Comparison of ENCODE assay signal across 17 cellular contexts in genomic region chr1:16920951-16921350, GRCh38. TPM values are rescaled to one million over a fixed set of nuclear protein-coding genes. Genes with fewer than 3 reads are reported as not detected.
DNase-seq lines count a peak whose midpoint lies in the region; ATAC-seq, FAIRE-seq and TF ChIP-seq lines count a peak whose summit lies in the region.
"Had no signal": no experiment of that assay in that cellular context is flagged by ENCODE, and none has a peak within 500 bp of the region (broad histone marks: within the 10 kb centered on the region; RNA-seq: fewer than 3 reads in every experiment).

No MANE protein-coding gene starts in this region.

- H3K27me3 ChIP-seq in endodermal cell (ENCODE audit: control insufficient read depth, insufficient read depth, low read length, poor library complexity, severe bottlenecking): no peaks in the 10 kb centered on the region
- no peaks in the 10 kb centered on the region for H3K27me3 ChIP-seq in psoas muscle (ENCODE audit: insufficient read depth in 3 of 3, low read length in 2 of 3)
- H3K27me3 ChIP-seq: colonic mucosa had no signal

- 91 to 94% methylated on average over 10 of the region's 10 CpGs for WGBS in endodermal cell (ENCODE audit: insufficient coverage in 1 of 2, insufficient read length in 1 of 2), 2 experiments
- 75 to 83% (median 76%) methylated on average over 10 of the region's 10 CpGs for WGBS in psoas muscle, 3 donors

- TF ChIP-seq CTCF in RWPE1 (conservative IDR thresholded peaks at IDR 0.05; ENCODE audit: low read depth): no peak
- no peak for TF ChIP-seq CTCF in endodermal cell (conservative IDR thresholded peaks at IDR 0.05)
- TF ChIP-seq CTCF in psoas muscle (IDR thresholded peaks at IDR 0.05): no peak

- DNase-seq in activated CD4-positive, alpha-beta T cell treated with anti-CD3 and anti-CD28 coated beads, Interleukin-2, amount 10 ng/mL, durations not matched to agents 24 days and 14 days: no peak
- DNase-seq in activated CD4-positive, alpha-beta T cell treated with anti-CD3 and anti-CD28 coated beads, Interleukin-2, amount 50 U/mL, for 1 hour: no peak
- DNase-seq in RWPE1 (ENCODE audit: low spot score) (no peak), endodermal cell (no peak), psoas muscle (peak; percentile 6 to 36), GM12892 (ENCODE audit: insufficient read length) (no peak), NCI-H2107 (lab: John Stamatoyannopoulos, UW) (no peak), SIG-M5 (lab: John Stamatoyannopoulos, UW) (no peak)
- DNase-seq: 8988T; colonic mucosa; NCI-H1105 treated with DMSO at 0.1 percent for 48 hours; stimulated activated naive CD4-positive, alpha-beta T cell treated with Interleukin-2 at 50 U/mL for 16 hours; tibial artery had no signal

- intact Hi-C loops in activated CD4-positive, alpha-beta T cell treated with anti-CD3 and anti-CD28 coated beads, Interleukin-2, amount 10 ng/mL, durations not matched to agents 24 days and 14 days (cut with micrococcal nuclease): no loop called here
- intact Hi-C loops in psoas muscle (cut with DNase I): no loop called here

- no peak for TF ChIP-seq POLR2A in GM12892 (IDR thresholded peaks at IDR 0.05; ENCODE audit: low read depth, low read length)

- POLR2A ChIA-PET in RWPE1 (lab: Yijun Ruan, JAX; ENCODE audit: low non-redundant PET): no interaction called here

- H3K27me3 Mint-ChIP-seq in activated CD4-positive, alpha-beta T cell treated with anti-CD3 and anti-CD28 coated beads, Interleukin-2, amount 10 ng/mL, durations not matched to agents 24 days and 14 days: no peaks in the 10 kb centered on the region
- H3K27me3 Mint-ChIP-seq in endodermal cell (ENCODE audit: insufficient read depth): no peaks in the 10 kb centered on the region

- no peak for FAIRE-seq in GM12892 (lab: Jason Lieb, UNC)

- ATAC-seq in psoas muscle: no peak

- no peak overlapping the region for H3K9ac ChIP-seq in endodermal cell (ENCODE audit: extremely low read depth, low read length, poor library complexity, severe bottlenecking)

- H3K9me3 ChIP-seq in endodermal cell (ENCODE audit: control insufficient read depth, low read length) (no peaks in the 10 kb centered on the region), psoas muscle (no peaks in the 10 kb centered on the region)
- H3K9me3 ChIP-seq: colonic mucosa, tibial artery had no signal

- H3K4me3 Mint-ChIP-seq in activated CD4-positive, alpha-beta T cell treated with anti-CD3 and anti-CD28 coated beads, Interleukin-2, amount 10 ng/mL, durations not matched to agents 24 days and 14 days: peak overlapping the region; percentile 74
- H3K4me3 Mint-ChIP-seq in endodermal cell: peak overlapping the region; percentile 64

- peaks cover 16% of the 10 kb centered on the region for H3K4me1 Mint-ChIP-seq in activated CD4-positive, alpha-beta T cell treated with anti-CD3 and anti-CD28 coated beads, Interleukin-2, amount 10 ng/mL, durations not matched to agents 24 days and 14 days
- peaks cover 6% of the 10 kb centered on the region for H3K4me1 Mint-ChIP-seq in endodermal cell

- H3K27ac ChIP-seq in RWPE1 (peak overlapping the region; percentile 97), endodermal cell (ENCODE audit: low read depth, low read length) (no peak overlapping the region), psoas muscle (no peak overlapping the region)
- H3K27ac ChIP-seq: colonic mucosa, tibial artery had no signal

- no peaks in the 10 kb centered on the region for H3K36me3 ChIP-seq in endodermal cell (ENCODE audit: control insufficient read depth, insufficient read depth, low read length)
- no peaks in the 10 kb centered on the region for H3K36me3 ChIP-seq in psoas muscle (ENCODE audit: insufficient read depth in 1 of 2, low read depth in 1 of 2)
- H3K36me3 ChIP-seq: colonic mucosa had no signal

- H3K4me3 ChIP-seq in endodermal cell (ENCODE audit: low read length): no peak overlapping the region
- H3K4me3 ChIP-seq in psoas muscle: no peak overlapping the region
- H3K4me3 ChIP-seq: colonic mucosa, tibial artery had no signal

- H3K4me1 ChIP-seq in endodermal cell (ENCODE audit: control insufficient read depth, insufficient read depth, low read length): peaks cover 3% of the 10 kb centered on the region
- peaks cover 7% of the 10 kb centered on the region for H3K4me1 ChIP-seq in psoas muscle
- H3K4me1 ChIP-seq: colonic mucosa had no signal

- no peaks in the 10 kb centered on the region for H3K9me3 Mint-ChIP-seq in activated CD4-positive, alpha-beta T cell treated with anti-CD3 and anti-CD28 coated beads, Interleukin-2, amount 10 ng/mL, durations not matched to agents 24 days and 14 days
- H3K9me3 Mint-ChIP-seq in endodermal cell: no peaks in the 10 kb centered on the region
- H3K9me3 Mint-ChIP-seq: mesothelial cell of epicardium had no signal

- H3K27ac Mint-ChIP-seq in activated CD4-positive, alpha-beta T cell treated with anti-CD3 and anti-CD28 coated beads, Interleukin-2, amount 10 ng/mL, durations not matched to agents 24 days and 14 days: no peak overlapping the region
- peak overlapping the region; percentile 72 for H3K27ac Mint-ChIP-seq in endodermal cell

- CTCF ChIA-PET in RWPE1 (lab: Yijun Ruan, JAX): no interaction called here

- no peaks in the 10 kb centered on the region for H3K36me3 Mint-ChIP-seq in activated CD4-positive, alpha-beta T cell treated with anti-CD3 and anti-CD28 coated beads, Interleukin-2, amount 10 ng/mL, durations not matched to agents 24 days and 14 days (ENCODE audit: low read depth)
- no peaks in the 10 kb centered on the region for H3K36me3 Mint-ChIP-seq in endodermal cell (ENCODE audit: low read depth)
- H3K36me3 Mint-ChIP-seq: mesothelial cell of epicardium had no signal

RNA-seq across cellular contexts. Expression of gene CROCC, which starts 0.8 kb away (rescaled TPM):
- total RNA-seq in activated CD4-positive, alpha-beta T cell treated with anti-CD3 and anti-CD28 coated beads, Interleukin-2, amount 10 ng/mL, durations not matched to agents 24 days and 14 days: 23.4 and 27.0 TPM in 2 replicates
- total RNA-seq in endodermal cell: 10 to 100 TPM; 58.4 to 61.8 TPM
- 38.9 TPM for polyA plus RNA-seq in endodermal cell (2013, experiment 1 of 2)
- polyA plus RNA-seq in endodermal cell (2013, experiment 2 of 2): 33.9 TPM
- 1 to 10 TPM; 3.1 to 6.4 (median 4.3) TPM for total RNA-seq in psoas muscle
- polyA plus RNA-seq in psoas muscle: 1 to 10 TPM; 3.6 to 6.5 (median 4.8) TPM
- 3.1 TPM for polyA plus RNA-seq in GM12892 (2012; ENCODE audit: missing spikeins)

RNA-seq across cellular contexts. Expression of gene RNU1-2, which starts 25.2 kb away (rescaled TPM):
- 1,962 and 2,189 TPM in 2 replicates for total RNA-seq in activated CD4-positive, alpha-beta T cell treated with anti-CD3 and anti-CD28 coated beads, Interleukin-2, amount 10 ng/mL, durations not matched to agents 24 days and 14 days
- 1,000 to 10,000 TPM; 2,483 to 3,611 TPM for total RNA-seq in endodermal cell
- 11,872 TPM for polyA plus RNA-seq in endodermal cell (2013, experiment 1 of 2)
- 14,577 TPM for polyA plus RNA-seq in endodermal cell (2013, experiment 2 of 2)
- 1,000 to 10,000 TPM; 1,264 to 5,208 (median 3,151) TPM for total RNA-seq in psoas muscle
- polyA plus RNA-seq in psoas muscle: not detected
- polyA plus RNA-seq in GM12892 (2012; ENCODE audit: missing spikeins): 139 TPM
- total RNA-seq: fibroblast of villous mesenchyme, LHCN-M2 had no signal
- polyA plus RNA-seq: right cardiac atrium had no signal

RNA-seq across cellular contexts. Expression of gene MFAP2, which starts 59.5 kb away (rescaled TPM):
- not detected in 2 replicates for total RNA-seq in activated CD4-positive, alpha-beta T cell treated with anti-CD3 and anti-CD28 coated beads, Interleukin-2, amount 10 ng/mL, durations not matched to agents 24 days and 14 days
- total RNA-seq in endodermal cell: 100 to 1,000 TPM; 120 to 170 TPM
- polyA plus RNA-seq in endodermal cell (2013, experiment 1 of 2): 187 TPM
- 180 TPM for polyA plus RNA-seq in endodermal cell (2013, experiment 2 of 2)
- total RNA-seq in psoas muscle: 1 to 10 TPM in 2 of 4 donors, under 1 TPM in 2; 0.57 to 4.0 (median 1.1) TPM
- 1 to 10 TPM in 1 of 3 donors, under 1 TPM in 2; 0.40 to 1.5 (median 0.49) TPM for polyA plus RNA-seq in psoas muscle
- polyA plus RNA-seq in GM12892 (2012; ENCODE audit: missing spikeins): not detected

Comparison
In these comparisons a context has a peak if more than half of its experiments do, and no peak if none do; other contexts are left out.
1. DNase-seq: peak in psoas muscle (2 of 2); none in activated CD4-positive, alpha-beta T cell treated with anti-CD3 and anti-CD28 coated beads, Interleukin-2, amount 10 ng/mL, durations not matched to agents 24 days and 14 days (single experiment), activated CD4-positive, alpha-beta T cell treated with anti-CD3 and anti-CD28 coated beads, Interleukin-2, amount 50 U/mL, for 1 hour (single experiment), RWPE1 (single experiment), endodermal cell (single experiment), GM12892 (single experiment), NCI-H2107 (single experiment) and SIG-M5 (single experiment).
2. RNA of gene MFAP2, which starts 59.5 kb away (total RNA-seq): 120 to 170 TPM in endodermal cell; 0.57 to 4.0 TPM in psoas muscle and not detected in activated CD4-positive, alpha-beta T cell treated with anti-CD3 and anti-CD28 coated beads, Interleukin-2, amount 10 ng/mL, durations not matched to agents 24 days and 14 days; every median in the first group is over 10 times any median in the second.